In genomic region chr9:115686069-115686468, GRCh38 we compare ENCODE assay signal across 3 cellular contexts.
A peak's percentile ranks its signal among the peaks of the same experiment; 100 is the strongest.
TF ChIP-seq lines count a peak whose summit lies in the region.

No MANE protein-coding gene starts in this region.

TF ChIP-seq in HepG2, 621 proteins besides CTCF, POLR2A, EP300 and RAD21:
- TF ChIP-seq SRF (IDR thresholded peaks at IDR 0.05; ENCODE audit: low read depth, low read length), result no peak
- peak; percentile 62 for TF ChIP-seq NFE2L2 (IDR thresholded peaks at IDR 0.05; ENCODE audit: low read length)
TF ChIP-seq in HepG2: peak in this region for 1.

TF ChIP-seq in A549, 52 proteins besides CTCF, POLR2A, EP300 and RAD21:
- TF ChIP-seq RFX5 (IDR thresholded peaks at IDR 0.05), result no peak
- no peak for TF ChIP-seq NPAS2 (CRISPR knock-in tag; IDR thresholded peaks at IDR 0.05; ENCODE audit: borderline replicate concordance)
- peak; percentile 85 for TF ChIP-seq NFE2L2 (conservative IDR thresholded peaks at IDR 0.05; ENCODE audit: low read length)
- peak; percentile 57 for TF ChIP-seq MAFK (IDR thresholded peaks at IDR 0.05; ENCODE audit: partially characterized antibody)

TF ChIP-seq in IMR-90, 13 proteins besides CTCF, POLR2A, EP300 and RAD21:
- peak; percentile 65; the same call in 1 of the 2 replicates for TF ChIP-seq NFE2L2 (IDR thresholded peaks at IDR 0.05; ENCODE audit: low read depth, low read length)
- no peak for TF ChIP-seq RFX5 (IDR thresholded peaks at IDR 0.05; ENCODE audit: low read depth, low read length)
TF ChIP-seq in IMR-90: peak in this region for 1.
